ENCODE assay signal across 1 cellular context in genomic region chr17:76138234-76138895, GRCh38.
TF ChIP-seq lines count a peak whose summit lies in the region.

No MANE protein-coding gene starts in this region.

TF ChIP-seq in HepG2, 621 proteins besides CTCF, POLR2A, EP300 and RAD21 (continued from another document and continues in another):
- TF ChIP-seq ZNF407 (CRISPR knock-in tag; IDR thresholded peaks at IDR 0.05; ENCODE audit: not compliant biosample characterization) (peak; percentile 61), TIGD3 (CRISPR knock-in tag; IDR thresholded peaks at IDR 0.05; ENCODE audit: borderline replicate concordance) (no peak), PHF5A (CRISPR knock-in tag; IDR thresholded peaks at IDR 0.05; ENCODE audit: low read depth, unreplicated experiment) (peak; percentile 78), XRCC5 (optimal IDR thresholded peaks at IDR 0.05; ENCODE audit: low read length) (peak; percentile 97), AKNA (CRISPR knock-in tag; IDR thresholded peaks at IDR 0.05; ENCODE audit: borderline replicate concordance) (no peak), THAP7 (CRISPR knock-in tag; IDR thresholded peaks at IDR 0.05) (peak; percentile 48; the same call in 1 of the 2 replicates), ZNF646 (CRISPR knock-in tag; IDR thresholded peaks at IDR 0.05) (no peak), ELF4 (CRISPR knock-in tag; IDR thresholded peaks at IDR 0.05; ENCODE audit: borderline replicate concordance) (no peak), ZNF607 (CRISPR knock-in tag; IDR thresholded peaks at IDR 0.05; ENCODE audit: borderline replicate concordance) (no peak; the same call in 1 of the 2 replicates), ZNF510 (CRISPR knock-in tag; IDR thresholded peaks at IDR 0.05; ENCODE audit: low read depth) (no peak), HNF4A (CRISPR knock-in tag; IDR thresholded peaks at IDR 0.05) (peak; percentile 59), CBX1 (IDR thresholded peaks at IDR 0.05; ENCODE audit: low read depth) (peak; percentile 89), NR2F2 (IDR thresholded peaks at IDR 0.05; ENCODE audit: borderline replicate concordance, low read depth) (0 out of 2 replicates have a peak, but pooled peaks have one; percentile 27), ZNF598 (CRISPR knock-in tag; IDR thresholded peaks at IDR 0.05; ENCODE audit: borderline replicate concordance) (no peak; the same call in 1 of the 2 replicates), PRDM15 (CRISPR knock-in tag; IDR thresholded peaks at IDR 0.05) (0 out of 2 replicates have a peak, but pooled peaks have one; percentile 1), ZNF253 (CRISPR knock-in tag; IDR thresholded peaks at IDR 0.05; ENCODE audit: borderline replicate concordance) (no peak), GABPA (IDR thresholded peaks at IDR 0.05; ENCODE audit: low read depth, low read length) (no peak), GABPA (CRISPR knock-in tag; IDR thresholded peaks at IDR 0.05; ENCODE audit: low read depth) (peak; percentile 25; the same call in 1 of the 2 replicates), ZFP90 (CRISPR knock-in tag; IDR thresholded peaks at IDR 0.05; ENCODE audit: borderline replicate concordance) (peak; percentile 95), ZNF839 (CRISPR knock-in tag; IDR thresholded peaks at IDR 0.05; ENCODE audit: borderline replicate concordance) (peak; percentile 75; the same call in 1 of the 2 replicates), STAG1 (CRISPR knock-in tag; IDR thresholded peaks at IDR 0.05) (no peak), RFXAP (CRISPR knock-in tag; IDR thresholded peaks at IDR 0.05; ENCODE audit: borderline replicate concordance) (peak; percentile 63; the same call in 1 of the 2 replicates), RXRA (CRISPR knock-in tag; IDR thresholded peaks at IDR 0.05) (peak; percentile 87)
